19 cellular contexts compared by ENCODE assay signal in the genomic region with DNA sequence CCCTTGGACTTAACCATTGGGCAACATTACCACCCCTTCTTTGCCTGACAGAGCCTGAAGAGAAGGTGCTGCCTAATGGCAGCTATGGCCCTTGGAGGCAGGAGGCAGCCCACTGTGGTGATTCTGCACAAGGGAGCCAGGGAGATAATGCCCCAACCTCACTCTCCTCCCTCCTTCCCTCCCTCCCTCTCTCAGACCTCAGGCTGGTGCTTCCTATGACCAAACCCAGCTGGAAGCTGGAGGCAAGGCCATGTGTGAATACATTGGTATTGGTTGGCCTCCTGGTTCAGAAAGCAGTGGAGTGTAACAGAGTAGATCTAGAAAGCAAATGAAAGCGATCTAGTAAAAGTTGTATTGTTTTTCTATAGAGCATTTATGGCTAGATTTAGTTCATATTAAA.
"Had no signal": no experiment of that assay in that cellular context is flagged by ENCODE, and none has a peak within 500 bp of the region (broad histone marks: within the 10 kb centered on the region; RNA-seq: fewer than 3 reads in every experiment).

No MANE protein-coding gene starts in this region.

- H3K27ac ChIP-seq: ascending aorta, colonic mucosa, epithelial cell of prostate, foreskin keratinocyte, hepatocyte, thoracic aorta had no signal

- H3K4me3 ChIP-seq: ascending aorta, colonic mucosa, hepatocyte, lung, thoracic aorta had no signal

- H3K9me3 ChIP-seq: ascending aorta, colonic mucosa, thoracic aorta had no signal

- H3K27me3 ChIP-seq: ascending aorta, colonic mucosa, hepatocyte had no signal

- ATAC-seq: activated CD4-positive, CD25-positive, alpha-beta regulatory T cell treated with anti-CD3 and anti-CD28 coated beads, Interleukin-2, amount 50 U/mL, for 24 hours; activated T-cell treated with anti-CD3 and anti-CD28 coated beads, Interleukin-2, amount 50 U/mL, for 4 hours; foreskin keratinocyte; left lobe of liver; stimulated activated naive B cell treated with anti-CD40 and anti-IgM and Interleukin-4, amounts not matched to agents 10 μg/mL and 1 μg/mL and 100 μg/mL, for 72 hours had no signal

- H3K36me3 ChIP-seq: ascending aorta, colonic mucosa, thoracic aorta had no signal

- DNase-seq: activated CD4-positive, alpha-beta T cell treated with anti-CD3 and anti-CD28 coated beads, Interleukin-2, amount 50 U/mL, for 1 hour; activated CD8-positive, alpha-beta memory T cell treated with anti-CD3 and anti-CD28 coated beads, Interleukin-2, amount 50 U/mL, for 4 hours; activated naive CD4-positive, alpha-beta T cell treated with anti-CD3 and anti-CD28 coated beads, Interleukin-2, amount 10 ng/mL, durations not matched to agents 7 days and 5 days; activated T-cell treated with anti-CD3 and anti-CD28 coated beads, Interleukin-2, amount 50 U/mL, for 4 hours; colonic mucosa; endodermal cell; foreskin keratinocyte; midbrain; nucleus accumbens; retina; stimulated activated naive B cell treated with anti-CD40 and anti-IgM and Interleukin-4, amounts not matched to agents 10 μg/mL and 1 μg/mL and 100 μg/mL, for 72 hours; T1000 had no signal

- H3K4me1 ChIP-seq: ascending aorta, colonic mucosa, foreskin keratinocyte had no signal
